ENCODE assay signal across 8 cellular contexts in genomic region chr15:38853608-38854007, GRCh38.
DNase-seq lines count a peak whose midpoint lies in the region; ATAC-seq and TF ChIP-seq lines count a peak whose summit lies in the region.

No MANE protein-coding gene starts in this region.

- H3K4me1 ChIP-seq in HEK293 (ENCODE audit: control insufficient read depth, insufficient read depth, low read length) (no peaks in the 10 kb centered on the region), iPS DF 6.9 (ENCODE audit: control insufficient read depth, insufficient read depth, low read length) (no peaks in the 10 kb centered on the region)

- TF ChIP-seq CTCF in HEK293 (tag by site-specific recombination; IDR thresholded peaks at IDR 0.05) = 0 out of 2 replicates have a peak, but pooled peaks have one; percentile 9

- H3K9me3 ChIP-seq in HEK293 (ENCODE audit: control insufficient read depth, insufficient read depth, low read depth, low read length) (no peaks in the 10 kb centered on the region), iPS DF 6.9 (ENCODE audit: control insufficient read depth, insufficient read depth, low read length) (no peaks in the 10 kb centered on the region)

- no peaks in the 10 kb centered on the region for H3K27me3 ChIP-seq in iPS DF 6.9 (ENCODE audit: control insufficient read depth, insufficient read depth, low read length)

- DNase-seq in AG08396 (ENCODE audit: low spot score) (peak; percentile 43), iPS DF 6.9 (ENCODE audit: low read depth, low spot score) (peak; percentile 41), cortex of kidney (lab: John Stamatoyannopoulos, UW) (no peak), NK-92 (lab: John Stamatoyannopoulos, UW; ENCODE audit: unreplicated experiment) (no peak)
- peak; percentile 31 for DNase-seq in activated CD4-positive, alpha-beta T cell treated with anti-CD3 and anti-CD28 coated beads for 48 hours

- WGBS in iPS DF 6.9 (ENCODE audit: insufficient coverage, insufficient read length) = no CpG with 5 or more reads among the region's 1 CpG

- POLR2A ChIA-PET in HEK293 (lab: Yijun Ruan, JAX) = no interaction called here

- H3K36me3 ChIP-seq in HEK293 (ENCODE audit: control insufficient read depth in 2 of 2, insufficient read depth in 1 of 2, low read length in 2 of 2) (no peaks in the 10 kb centered on the region), iPS DF 6.9 (ENCODE audit: control insufficient read depth, insufficient read depth, low read length) (no peaks in the 10 kb centered on the region)

- ATAC-seq in HG03025 (IDR thresholded peaks at IDR 0.05; ENCODE audit: low FRiP score, unreplicated experiment) (no peak), HG02763 (IDR thresholded peaks at IDR 0.05; ENCODE audit: unreplicated experiment) (no peak)

- no peak overlapping the region for H3K27ac ChIP-seq in HEK293 (ENCODE audit: extremely low read depth, low read depth, low read length)
- no peak overlapping the region for H3K27ac ChIP-seq in iPS DF 6.9 (ENCODE audit: low read length)

- H3K4me3 ChIP-seq in HEK293 (ENCODE audit: low read depth, low read length) (no peak overlapping the region), iPS DF 6.9 (ENCODE audit: low read length) (no peak overlapping the region)

- CTCF ChIA-PET in HEK293 (lab: Yijun Ruan, JAX) = interaction anchor here (0.6 to 1.1 kb wide), 7 partner anchors 10 to 1544 kb away, joined by 3 to 9 read pairs (median 3); no protein-coding TSS in a partner anchor

TF ChIP-seq in HEK293, 187 proteins besides CTCF, POLR2A, EP300 and RAD21:
- no peak for TF ChIP-seq ZNF830 (tag by site-specific recombination; IDR thresholded peaks at IDR 0.05; ENCODE audit: low read depth)
- no peak for TF ChIP-seq ZNF670 (tag by site-specific recombination; IDR thresholded peaks at IDR 0.05; ENCODE audit: low read depth)
- no peak for TF ChIP-seq ZNF140 (tag by site-specific recombination; IDR thresholded peaks at IDR 0.05)
- TF ChIP-seq, protein P1, sequence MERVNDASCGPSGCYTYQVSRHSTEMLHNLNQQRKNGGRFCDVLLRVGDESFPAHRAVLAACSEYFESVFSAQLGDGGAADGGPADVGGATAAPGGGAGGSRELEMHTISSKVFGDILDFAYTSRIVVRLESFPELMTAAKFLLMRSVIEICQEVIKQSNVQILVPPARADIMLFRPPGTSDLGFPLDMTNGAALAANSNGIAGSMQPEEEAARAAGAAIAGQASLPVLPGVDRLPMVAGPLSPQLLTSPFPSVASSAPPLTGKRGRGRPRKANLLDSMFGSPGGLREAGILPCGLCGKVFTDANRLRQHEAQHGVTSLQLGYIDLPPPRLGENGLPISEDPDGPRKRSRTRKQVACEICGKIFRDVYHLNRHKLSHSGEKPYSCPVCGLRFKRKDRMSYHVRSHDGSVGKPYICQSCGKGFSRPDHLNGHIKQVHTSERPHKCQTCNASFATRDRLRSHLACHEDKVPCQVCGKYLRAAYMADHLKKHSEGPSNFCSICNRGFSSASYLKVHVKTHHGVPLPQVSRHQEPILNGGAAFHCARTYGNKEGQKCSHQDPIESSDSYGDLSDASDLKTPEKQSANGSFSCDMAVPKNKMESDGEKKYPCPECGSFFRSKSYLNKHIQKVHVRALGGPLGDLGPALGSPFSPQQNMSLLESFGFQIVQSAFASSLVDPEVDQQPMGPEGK (tag by site-specific recombination; IDR thresholded peaks at IDR 0.05) = no peak
- TF ChIP-seq, protein P2, sequence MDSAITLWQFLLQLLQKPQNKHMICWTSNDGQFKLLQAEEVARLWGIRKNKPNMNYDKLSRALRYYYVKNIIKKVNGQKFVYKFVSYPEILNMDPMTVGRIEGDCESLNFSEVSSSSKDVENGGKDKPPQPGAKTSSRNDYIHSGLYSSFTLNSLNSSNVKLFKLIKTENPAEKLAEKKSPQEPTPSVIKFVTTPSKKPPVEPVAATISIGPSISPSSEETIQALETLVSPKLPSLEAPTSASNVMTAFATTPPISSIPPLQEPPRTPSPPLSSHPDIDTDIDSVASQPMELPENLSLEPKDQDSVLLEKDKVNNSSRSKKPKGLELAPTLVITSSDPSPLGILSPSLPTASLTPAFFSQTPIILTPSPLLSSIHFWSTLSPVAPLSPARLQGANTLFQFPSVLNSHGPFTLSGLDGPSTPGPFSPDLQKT (IDR thresholded peaks at IDR 0.05; ENCODE audit: borderline replicate concordance, low read depth, low read length) = no peak
- no peak for TF ChIP-seq ZNF133 (tag by site-specific recombination; IDR thresholded peaks at IDR 0.05)

Comparison
In these comparisons a context has a peak if more than half of its experiments do, and no peak if none do; other contexts are left out.
1. DNase-seq: peak in AG08396 (single experiment), activated CD4-positive, alpha-beta T cell treated with anti-CD3 and anti-CD28 coated beads for 48 hours (single experiment) and iPS DF 6.9 (single experiment); none in cortex of kidney (single experiment) and NK-92 (single experiment).